ENCODE assay signal across 1 cellular context in the genomic region with DNA sequence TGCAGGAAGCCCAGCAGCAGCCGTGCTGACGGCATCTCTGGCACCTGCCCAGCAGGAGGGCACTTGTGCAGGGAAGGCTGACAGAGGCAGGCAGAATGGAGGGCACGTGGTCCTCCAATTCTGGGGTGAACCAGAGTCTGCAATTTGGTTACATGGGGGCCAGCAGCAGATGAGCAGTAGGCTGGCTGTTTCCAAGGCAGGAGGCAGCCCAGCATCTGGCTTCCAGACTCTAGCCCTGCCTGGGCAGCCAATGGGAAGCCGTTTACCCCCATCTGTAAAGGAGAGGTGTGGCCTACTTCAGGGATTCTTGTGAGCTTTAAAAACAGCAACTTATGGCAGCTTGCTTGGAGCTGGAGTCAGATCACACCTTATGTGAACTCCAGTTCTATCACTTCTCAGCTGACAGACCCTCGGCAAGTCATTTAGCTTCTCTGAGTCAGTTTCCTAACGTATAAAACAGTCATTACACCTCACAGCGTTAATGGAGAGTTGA.
TF ChIP-seq lines count a peak whose summit lies in the region.

No MANE protein-coding gene starts in this region.

TF ChIP-seq in WTC11, 78 proteins besides CTCF, POLR2A, EP300 and RAD21 (continued from another document):
- no peak for TF ChIP-seq PRDM15 (CRISPR knock-in tag; IDR thresholded peaks at IDR 0.05)
